ENCODE assay signal across 24 cellular contexts in the genomic region with DNA sequence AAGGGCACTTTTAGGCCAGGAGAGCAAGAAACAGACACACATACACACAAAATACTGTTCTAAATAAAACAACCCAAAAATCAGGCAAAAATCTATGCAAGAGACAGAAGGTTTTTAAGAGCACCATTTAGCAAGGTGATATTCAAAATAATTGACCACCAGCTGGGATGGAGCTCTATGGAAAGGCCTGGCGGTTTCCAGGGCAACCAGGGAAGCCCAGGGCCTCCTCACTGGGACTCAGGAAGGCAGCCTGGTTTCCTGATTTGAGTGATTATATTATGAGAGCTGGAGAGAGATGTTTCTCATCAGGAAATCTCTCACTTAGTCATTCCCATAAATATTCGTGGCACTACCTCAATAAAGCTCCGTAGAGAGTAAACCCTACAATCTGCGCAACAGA.
DNase-seq lines count a peak whose midpoint lies in the region; ATAC-seq and TF ChIP-seq lines count a peak whose summit lies in the region.
"Had no signal": no experiment of that assay in that cellular context is flagged by ENCODE, and none has a peak within 500 bp of the region (broad histone marks: within the 10 kb centered on the region; RNA-seq: fewer than 3 reads in every experiment).

No MANE protein-coding gene starts in this region.

- H3K79me2 ChIP-seq in GM23338 (replicated peaks; ENCODE audit: insufficient read depth), result peaks cover 83% of the 10 kb centered on the region
- peaks cover 20% of the 10 kb centered on the region for H3K79me2 ChIP-seq in mesendoderm (ENCODE audit: control insufficient read depth, insufficient read depth, low read length)
- H3K79me2 ChIP-seq in hepatocyte, result no peaks in the 10 kb centered on the region

- no peak overlapping the region for H2BK15ac ChIP-seq in mesendoderm (replicated peaks; ENCODE audit: low read depth)

- H3K18ac ChIP-seq in mesendoderm (ENCODE audit: low read length), result peak overlapping the region; percentile 11

- H4K20me1 ChIP-seq in GM23338 (replicated peaks; ENCODE audit: insufficient read depth), result peaks cover 12% of the 10 kb centered on the region; the same call in 1 of the 2 replicates
- H4K20me1 ChIP-seq in hepatocyte (ENCODE audit: insufficient read depth, poor library complexity, severe bottlenecking), result no peaks in the 10 kb centered on the region

- no peak overlapping the region for H3K27ac ChIP-seq in GM23338 (ENCODE audit: low read depth)
- H3K27ac ChIP-seq in ectodermal cell (ENCODE audit: insufficient read depth, low read depth, low read length, poor library complexity, severe bottlenecking), result peak overlapping the region; percentile 8
- no peak overlapping the region for H3K27ac ChIP-seq in mesendoderm (ENCODE audit: low read depth, low read length)
- no peak overlapping the region for H3K27ac ChIP-seq in hepatocyte
- H3K27ac ChIP-seq: 22Rv1, Peyer's patch had no signal

- H4K8ac ChIP-seq in mesendoderm (ENCODE audit: low read depth, low read length), result peak overlapping the region; percentile 77

- peaks cover 11% of the 10 kb centered on the region for H3K79me1 ChIP-seq in mesendoderm (ENCODE audit: low read length)

- no peaks in the 10 kb centered on the region for H3K9me2 ChIP-seq in GM23338 (ENCODE audit: insufficient read depth)
- H3K9me2 ChIP-seq in hepatocyte (replicated peaks; ENCODE audit: insufficient read depth), result no peaks in the 10 kb centered on the region

- no peak overlapping the region for H3K9ac ChIP-seq in mesendoderm (ENCODE audit: low read length)

- H3K4me1 Mint-ChIP-seq in GM23338, result peaks cover 62% of the 10 kb centered on the region
- H3K4me1 Mint-ChIP-seq: CD14-positive monocyte; CD8-positive, alpha-beta memory T cell had no signal

- H2BK120ac ChIP-seq in mesendoderm (ENCODE audit: low read depth, low read length), result no peak overlapping the region

- no peak overlapping the region for H3K23ac ChIP-seq in mesendoderm (ENCODE audit: low read length)

- no peak overlapping the region for H3K56ac ChIP-seq in mesendoderm (ENCODE audit: low read length)

- H3K36me3 ChIP-seq in GM23338 (ENCODE audit: insufficient read depth), result no peaks in the 10 kb centered on the region
- H3K36me3 ChIP-seq in ectodermal cell (ENCODE audit: control insufficient read depth, insufficient read depth, low read length), result no peaks in the 10 kb centered on the region
- H3K36me3 ChIP-seq in mesendoderm (ENCODE audit: control insufficient read depth, insufficient read depth, low read length), result no peaks in the 10 kb centered on the region
- no peaks in the 10 kb centered on the region for H3K36me3 ChIP-seq in hepatocyte (replicated peaks; ENCODE audit: insufficient read depth, low read depth)
- H3K36me3 ChIP-seq: BE2C, Peyer's patch had no signal

- no peaks in the 10 kb centered on the region for H3K27me3 ChIP-seq in GM23338 (ENCODE audit: insufficient read depth)
- H3K27me3 ChIP-seq in ectodermal cell (ENCODE audit: control insufficient read depth, insufficient read depth, low read length, poor library complexity, severe bottlenecking), result no peaks in the 10 kb centered on the region
- no peaks in the 10 kb centered on the region for H3K27me3 ChIP-seq in mesendoderm (ENCODE audit: insufficient read depth, low read length, poor library complexity)
- no peaks in the 10 kb centered on the region for H3K27me3 ChIP-seq in hepatocyte
- H3K27me3 ChIP-seq: BE2C, Peyer's patch had no signal

- peaks cover 4% of the 10 kb centered on the region for H3K27me3 Mint-ChIP-seq in GM23338 (ENCODE audit: insufficient read depth, low read depth, poor library complexity)

- ATAC-seq in GM23338, result peak; percentile 43
- no peak for ATAC-seq in HG03175 (IDR thresholded peaks at IDR 0.05; ENCODE audit: unreplicated experiment)
- ATAC-seq: HCT116, HepG2 had no signal

- H3K9me3 ChIP-seq in ectodermal cell (ENCODE audit: control insufficient read depth, low read length) (no peaks in the 10 kb centered on the region), hepatocyte (ENCODE audit: low read depth) (no peaks in the 10 kb centered on the region)
- H3K9me3 ChIP-seq: BE2C, Peyer's patch had no signal

- DNase-seq in NCI-H146 (lab: John Stamatoyannopoulos, UW) (peak; percentile 21), NCI-H146 treated with DMSO at 0.1 percent for 48 hours (lab: John Stamatoyannopoulos, UW; ENCODE audit: unreplicated experiment) (no peak), GM23338 (ENCODE audit: low spot score) (peak; percentile 62), mesendoderm (peak; percentile 39), hepatocyte (ENCODE audit: low spot score) (no peak)
- DNase-seq in effector CD4-positive, alpha-beta T cell, result no peak
- DNase-seq: ACHN; BE2C; Calu3; CD8-positive, alpha-beta memory T cell; DMS79 treated with DMSO at 0.1 percent for 48 hours; Karpas-422; NCI-H1092; NCI-H1436 treated with DMSO at 0.1 percent for 48 hours; NCI-H2029; NCI-H345; Peyer's patch; SHP77 treated with DMSO at 0.1 percent for 48 hours had no signal

- H2AK5ac ChIP-seq in mesendoderm (ENCODE audit: low read length), result no peak overlapping the region

- H4K5ac ChIP-seq in mesendoderm (ENCODE audit: low read length), result no peak overlapping the region

- peaks cover 12% of the 10 kb centered on the region for H3K9me3 Mint-ChIP-seq in GM23338

- WGBS in ectodermal cell, 2 experiments, result 88 to 91% methylated on average over 4 of the region's 4 CpGs
- WGBS in mesendoderm (ENCODE audit: extremely low coverage, insufficient coverage, low lambda C conversion rate), result no CpG with 5 or more reads among the region's 4 CpGs
- WGBS in hepatocyte (ENCODE audit: low lambda C conversion rate, missing lambda C conversion rate), result 69% methylated on average over 4 of the region's 4 CpGs

- H3K4me3 ChIP-seq in GM23338 (no peak overlapping the region), ectodermal cell (ENCODE audit: insufficient read depth, low read depth, low read length) (no peak overlapping the region), mesendoderm (ENCODE audit: low read length) (no peak overlapping the region), hepatocyte (no peak overlapping the region)
- H3K4me3 ChIP-seq: Peyer's patch had no signal

- H3K27ac Mint-ChIP-seq in GM23338, result no peak overlapping the region; the same call in 1 of the 2 replicates
- H3K27ac Mint-ChIP-seq: CD14-positive monocyte; CD8-positive, alpha-beta memory T cell had no signal

- H2AFZ ChIP-seq in GM23338 (no peak overlapping the region), hepatocyte (no peak overlapping the region)

- no peaks in the 10 kb centered on the region for H3F3A ChIP-seq in GM23338 (replicated peaks; ENCODE audit: low read depth)

- H2BK5ac ChIP-seq in mesendoderm (ENCODE audit: low read length), result no peak overlapping the region

- H3K4me3 Mint-ChIP-seq in GM23338, result no peak overlapping the region
- H3K4me3 Mint-ChIP-seq: CD14-positive monocyte; CD8-positive, alpha-beta memory T cell had no signal

- H3K36me3 Mint-ChIP-seq in GM23338 (ENCODE audit: low read depth), result peaks cover 51% of the 10 kb centered on the region
- H3K36me3 Mint-ChIP-seq: CD14-positive monocyte; CD8-positive, alpha-beta memory T cell had no signal

- H3K4me2 ChIP-seq in GM23338 (peak overlapping the region; percentile 60), mesendoderm (ENCODE audit: low read length) (no peak overlapping the region), hepatocyte (no peak overlapping the region)

- H3K4me1 ChIP-seq in GM23338 (ENCODE audit: insufficient read depth) (peaks cover 49% of the 10 kb centered on the region), ectodermal cell (ENCODE audit: control insufficient read depth, insufficient read depth, low read length) (peaks cover 7% of the 10 kb centered on the region), mesendoderm (ENCODE audit: control insufficient read depth, low read depth, low read length) (peaks cover 2% of the 10 kb centered on the region), hepatocyte (ENCODE audit: insufficient read depth) (no peaks in the 10 kb centered on the region)
- H3K4me1 ChIP-seq: BE2C, Peyer's patch had no signal

- TF ChIP-seq CTCF in GM23338 (conservative IDR thresholded peaks at IDR 0.05; ENCODE audit: low read depth in 2 of 2) (no peak), hepatocyte (IDR thresholded peaks at IDR 0.05; ENCODE audit: poor library complexity) (no peak)

- no peak overlapping the region for H3K4ac ChIP-seq in mesendoderm (ENCODE audit: low read depth, low read length)

TF ChIP-seq in GM23338, 12 proteins besides CTCF, POLR2A, EP300 and RAD21 (continues in another document):
- TF ChIP-seq EZH2phosphoT487 (IDR thresholded peaks at IDR 0.05; ENCODE audit: unreplicated experiment) (no peak), NANOG (IDR thresholded peaks at IDR 0.05; ENCODE audit: borderline replicate concordance) (no peak), ZNF331 (CRISPR knock-in tag; IDR thresholded peaks at IDR 0.05; ENCODE audit: low read depth) (no peak), JUNB (IDR thresholded peaks at IDR 0.05; ENCODE audit: unreplicated experiment) (no peak), ZNF114 (CRISPR knock-in tag; IDR thresholded peaks at IDR 0.05) (no peak), POLR2AphosphoS5 (IDR thresholded peaks at IDR 0.05; ENCODE audit: low read depth) (no peak)

Comparison
In these comparisons a context has a peak if more than half of its experiments do, and no peak if none do; other contexts are left out.
1. DNase-seq: peak in NCI-H146 (single experiment), GM23338 (single experiment) and mesendoderm (single experiment); none in NCI-H146 treated with DMSO at 0.1 percent for 48 hours (single experiment), effector CD4-positive, alpha-beta T cell (single experiment) and hepatocyte (single experiment).